ENCODE assay signal across 24 cellular contexts in the genomic region with DNA sequence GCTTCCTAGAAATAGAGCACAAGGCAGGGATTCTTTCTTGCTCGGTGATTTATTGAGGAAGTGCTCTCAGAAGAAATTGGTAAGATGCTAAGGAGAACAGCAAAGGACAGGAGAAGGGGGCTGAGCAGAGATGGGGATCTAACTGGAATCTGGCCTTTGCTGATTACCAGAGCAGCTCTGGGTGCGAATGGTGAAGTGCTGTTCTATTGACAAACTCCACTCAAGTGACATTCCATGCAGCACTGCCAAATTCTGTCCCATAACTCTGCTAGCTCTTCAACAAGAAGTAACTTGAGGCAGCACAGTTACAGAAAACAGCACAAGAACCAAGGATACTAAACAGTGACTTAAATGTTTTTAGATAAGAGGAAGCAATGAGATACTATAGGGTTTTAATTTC.
"Had no signal": no experiment of that assay in that cellular context is flagged by ENCODE, and none has a peak within 500 bp of the region (broad histone marks: within the 10 kb centered on the region; RNA-seq: fewer than 3 reads in every experiment).

No MANE protein-coding gene starts in this region.

- FAIRE-seq: islet of Langerhans, keratinocyte had no signal

- H3K27ac ChIP-seq: coronary artery, epithelial cell of prostate, esophagus squamous epithelium, gastrocnemius medialis, heart right ventricle had no signal

- H3K4me1 ChIP-seq: esophagus squamous epithelium, gastrocnemius medialis, heart right ventricle had no signal

- H3K27me3 ChIP-seq: esophagus squamous epithelium, gastrocnemius medialis had no signal

- ATAC-seq: effector memory CD8-positive, alpha-beta T cell; esophagus mucosa; gastrocnemius medialis; heart right ventricle; left colon; left lobe of liver; left ventricle myocardium superior had no signal

- H3K4me3 ChIP-seq: coronary artery, esophagus squamous epithelium, gastrocnemius medialis, heart right ventricle, lung had no signal

- H3K36me3 ChIP-seq: esophagus squamous epithelium, gastrocnemius medialis, heart right ventricle had no signal

- DNase-seq: effector CD8-positive, alpha-beta T cell; effector memory CD8-positive, alpha-beta T cell; endodermal cell; erythroblast; esophagus squamous epithelium; foreskin fibroblast; foreskin melanocyte; gastrocnemius medialis; glutamatergic neuron; head of caudate nucleus; heart right ventricle; hippocampal formation; left colon; left ventricle myocardium superior; mammary epithelial cell; mesendoderm; midbrain had no signal

- H3K9me3 ChIP-seq: esophagus squamous epithelium, gastrocnemius medialis had no signal
